ENCODE assay signal across 9 cellular contexts in the genomic region with DNA sequence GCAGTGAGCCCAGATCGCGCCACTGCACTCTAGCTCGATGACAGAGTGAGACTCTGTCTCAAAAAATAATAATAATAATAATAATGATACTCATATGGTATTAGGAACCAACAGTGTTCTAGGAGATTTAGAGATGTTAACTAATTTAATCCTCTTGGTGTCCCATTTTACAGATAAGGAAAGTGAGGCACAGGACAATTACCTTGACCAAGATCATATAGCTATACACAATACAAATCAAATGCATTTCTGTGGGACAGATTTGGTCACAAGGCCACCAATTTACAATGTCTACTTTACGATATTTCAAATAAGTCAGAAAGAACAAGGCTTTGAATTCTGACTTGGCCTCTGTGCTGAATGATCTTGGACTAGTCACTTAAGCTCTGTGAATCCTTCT.
"Had no signal": no experiment of that assay in that cellular context is flagged by ENCODE, and none has a peak within 500 bp of the region (broad histone marks: within the 10 kb centered on the region; RNA-seq: fewer than 3 reads in every experiment).

No MANE protein-coding gene starts in this region.

- H3K27ac ChIP-seq: HL-60 had no signal

- H3K9me3 ChIP-seq: HAP-1 had no signal

- H3K36me3 ChIP-seq: HAP-1 had no signal

- ATAC-seq: HCT116 had no signal

- DNase-seq: GM23248, GOT3, H7, HFFc6, IMR-90, KBM-7 had no signal

- H3K4me3 ChIP-seq: GM23248, HAP-1 had no signal
